Comparison of ENCODE assay signal across 25 cellular contexts in the genomic region with DNA sequence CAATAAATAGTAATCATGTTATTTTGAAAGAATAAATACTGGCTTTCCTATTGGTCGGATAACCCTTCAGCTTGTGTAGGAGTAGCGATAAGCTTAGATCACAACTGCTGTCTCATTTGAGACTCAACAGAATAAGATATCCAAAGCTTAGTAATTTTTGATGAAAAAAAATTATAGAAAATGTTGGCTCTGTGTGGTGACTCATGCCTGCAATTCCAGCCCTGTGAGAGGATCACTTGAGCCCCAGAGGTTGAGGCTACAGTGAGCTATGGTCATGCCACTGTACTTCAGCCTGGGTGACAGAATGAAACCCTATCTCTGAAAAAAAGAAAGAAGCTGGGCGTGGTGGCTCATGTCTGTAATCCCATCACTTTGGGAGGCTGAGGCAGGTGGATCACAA. TPM values are rescaled to one million over a fixed set of nuclear protein-coding genes. Genes with fewer than 3 reads are reported as not detected.
A peak's percentile ranks its signal among the peaks of the same experiment; 100 is the strongest.
DNase-seq lines count a peak whose midpoint lies in the region; ATAC-seq and TF ChIP-seq lines count a peak whose summit lies in the region.
"Had no signal": no experiment of that assay in that cellular context is flagged by ENCODE, and none has a peak within 500 bp of the region (broad histone marks: within the 10 kb centered on the region; RNA-seq: fewer than 3 reads in every experiment).

No MANE protein-coding gene starts in this region.

- no peak for TF ChIP-seq CTCF in brain microvascular endothelial cell (IDR thresholded peaks at IDR 0.05; ENCODE audit: low read depth, low read length, missing control alignments)
- no peak for TF ChIP-seq CTCF in foreskin keratinocyte (conservative IDR thresholded peaks at IDR 0.05)
- no peak for TF ChIP-seq CTCF in lower leg skin (IDR thresholded peaks at IDR 0.05)
- no peak for TF ChIP-seq CTCF in prostate gland (IDR thresholded peaks at IDR 0.05)

- intact Hi-C loops in lower leg skin (cut with DNase I; ENCODE audit: low total_unique reads) (no loop called here), prostate gland (cut with DNase I) (no loop called here)

- in situ Hi-C loops in brain microvascular endothelial cell (cut with HindIII; ENCODE audit: low pct_ligation_motif_present, low sequenced_read_pairs), result no loop called here

- WGBS in lower leg skin, 2 donors, result 88 to 94% methylated on average over 3 of the region's 3 CpGs
- WGBS in prostate gland, result 94% methylated on average over 3 of the region's 3 CpGs

- peak; percentile 49 for ATAC-seq in foreskin keratinocyte
- ATAC-seq in GM21529 (IDR thresholded peaks at IDR 0.05; ENCODE audit: unreplicated experiment), result no peak
- ATAC-seq in GM21576 (IDR thresholded peaks at IDR 0.05; ENCODE audit: unreplicated experiment), result no peak
- ATAC-seq: GM12878; left ventricle myocardium superior; natural killer cell treated with Interleukin-12 subunit alpha and Interleukin-12 subunit beta and Interleukin-15 and Interleukin-18, amount 100 ng/mL, for 72 hours; Panc1; right cardiac atrium had no signal

- H3K36me3 ChIP-seq in brain microvascular endothelial cell (replicated peaks) (no peaks in the 10 kb centered on the region), prostate gland (no peaks in the 10 kb centered on the region)
- H3K36me3 ChIP-seq: ovary, SJCRH30 had no signal

- H3K4me1 ChIP-seq in foreskin keratinocyte, result peaks cover under 1% of the 10 kb centered on the region
- H3K4me1 ChIP-seq in prostate gland (replicated peaks), result no peaks in the 10 kb centered on the region
- H3K4me1 ChIP-seq: SJCRH30 had no signal

- no peak for TF ChIP-seq POLR2A in lower leg skin (IDR thresholded peaks at IDR 0.05)
- TF ChIP-seq POLR2A in prostate gland (IDR thresholded peaks at IDR 0.05), result no peak

- H3K27ac ChIP-seq in brain microvascular endothelial cell, result no peak overlapping the region
- no peak overlapping the region for H3K27ac ChIP-seq in foreskin keratinocyte
- no peak overlapping the region for H3K27ac ChIP-seq in prostate gland
- H3K27ac ChIP-seq: ovary, SJCRH30, testis had no signal

- H3K9me3 ChIP-seq in prostate gland, result no peaks in the 10 kb centered on the region
- H3K9me3 ChIP-seq: ovary, SJCRH30, testis had no signal

- no peaks in the 10 kb centered on the region for H3K27me3 ChIP-seq in brain microvascular endothelial cell (replicated peaks)
- no peaks in the 10 kb centered on the region for H3K27me3 ChIP-seq in foreskin keratinocyte
- no peaks in the 10 kb centered on the region for H3K27me3 ChIP-seq in prostate gland (replicated peaks; ENCODE audit: insufficient read depth)
- H3K27me3 ChIP-seq: ovary, SJCRH30, testis had no signal

- peak; percentile 40 for DNase-seq in EL
- DNase-seq in MV-4-11 (lab: John Stamatoyannopoulos, UW), result peak; percentile 22
- DNase-seq in brain microvascular endothelial cell, result peak; percentile 48
- DNase-seq in foreskin keratinocyte, result no peak
- DNase-seq in lower leg skin (ENCODE audit: low spot score in 2 of 2), result no peak
- DNase-seq in prostate gland (ENCODE audit: low spot score), result no peak
- DNase-seq: activated CD4-positive, alpha-beta T cell treated with anti-CD3 and anti-CD28 coated beads for 4 hours; activated CD8-positive, alpha-beta memory T cell treated with anti-CD3 and anti-CD28 coated beads for 24 hours; activated T-cell treated with anti-CD3 and anti-CD28 coated beads, Interleukin-2, amount 50 U/mL, for 1 hour; DMS79 treated with DMSO at 0.1 percent for 48 hours; left ventricle myocardium superior; NCI-H146; NCI-H510A treated with DMSO at 0.1 percent for 48 hours; ovary; right cardiac atrium; SJCRH30; stimulated activated CD4-positive, alpha-beta T cell treated with anti-CD3 and anti-CD28 coated beads, Interleukin-12 subunit alpha, Interleukin-12 subunit beta, amount 100 ng/mL, for 4 hours; stimulated activated CD4-positive, alpha-beta T cell treated with anti-CD3 and anti-CD28 coated beads, Interleukin-4, amount 100 ng/mL, for 4 hours; stimulated activated naive CD4-positive, alpha-beta T cell treated with Interleukin-2 at 50 U/mL for 16 hours; testis had no signal

- H3K4me3 ChIP-seq in brain microvascular endothelial cell (ENCODE audit: low read depth, low read length) (no peak overlapping the region), lower leg skin (ENCODE audit: low read depth, poor library complexity, severe bottlenecking) (no peak overlapping the region), prostate gland (no peak overlapping the region)
- H3K4me3 ChIP-seq: GM12878, ovary, SJCRH30, testis had no signal

RNA-seq across cellular contexts. Expression of a gene that starts 55.6 kb away (rescaled TPM):
- total RNA-seq in foreskin keratinocyte (98.5 and 125 TPM in 2 replicates), lower leg skin (100 to 1,000 TPM in 1 of 4 donors, 10 to 100 TPM in 3; 69.8 to 137 (median 86.6) TPM), prostate gland (10 to 100 TPM; 32.6 to 61.8 TPM)
- polyA plus RNA-seq in foreskin keratinocyte, result 52.6 and 68.8 TPM in 2 replicates

Comparison
In these comparisons a context has a peak if more than half of its experiments do, and no peak if none do; other contexts are left out.
1. DNase-seq: peak in EL (single experiment), MV-4-11 (single experiment) and brain microvascular endothelial cell (single experiment); none in foreskin keratinocyte (0 of 2), lower leg skin (0 of 2) and prostate gland (single experiment).